Comparison of ENCODE assay signal across 28 cellular contexts in the genomic region with DNA sequence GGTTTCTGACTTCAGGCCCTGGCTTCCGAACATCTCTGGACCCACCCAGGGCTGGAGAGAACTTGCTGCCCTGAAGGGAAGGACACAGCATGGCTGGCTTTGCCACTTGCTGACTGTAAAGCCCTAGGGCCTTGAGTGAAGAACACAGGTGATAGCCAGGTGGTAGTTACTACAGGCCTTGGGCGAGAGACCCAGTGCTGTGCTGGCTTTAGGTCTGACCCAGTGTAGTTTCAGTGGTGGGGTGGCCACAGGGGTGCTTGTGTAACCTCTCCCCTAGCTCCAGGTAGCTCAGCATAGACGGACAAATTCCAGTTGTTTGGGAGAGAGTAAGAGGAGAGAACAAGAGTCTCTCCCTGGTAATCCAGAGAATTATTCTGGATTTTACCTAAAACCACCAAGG.
"Had no signal": no experiment of that assay in that cellular context is flagged by ENCODE, and none has a peak within 500 bp of the region (broad histone marks: within the 10 kb centered on the region; RNA-seq: fewer than 3 reads in every experiment).

No MANE protein-coding gene starts in this region.

- H3K27ac ChIP-seq: ascending aorta, cardiac muscle cell, esophagus muscularis mucosa, foreskin keratinocyte, heart right ventricle, left lung, sigmoid colon, stomach, suprapubic skin, tibial nerve had no signal

- H3K4me1 ChIP-seq: ascending aorta, foreskin keratinocyte had no signal

- H3K36me3 ChIP-seq: cardiac muscle cell, esophagus muscularis mucosa, sigmoid colon had no signal

- H3K27ac Mint-ChIP-seq: activated CD4-positive, alpha-beta memory T cell treated with anti-CD3 and anti-CD28 coated beads for 36 hours; activated CD4-positive, alpha-beta T cell treated with anti-CD3 and anti-CD28 coated beads, Interleukin-2, amount 10 ng/mL, durations not matched to agents 24 days and 14 days; activated naive CD4-positive, alpha-beta T cell treated with anti-CD3 and anti-CD28 coated beads, Interleukin-2, amount 10 ng/mL, durations not matched to agents 7 days and 5 days; activated naive CD8-positive, alpha-beta T cell treated with anti-CD3 and anti-CD28 coated beads, Interleukin-2, amount 10 ng/mL, durations not matched to agents 7 days and 5 days; activated T-helper 1 cell treated with anti-CD3 and anti-CD28 coated beads, Interleukin-12 subunit alpha, Interleukin-12 subunit beta, Interleukin-2, Interleukin-4 antibody, amounts not matched to agents 30 ng/mL and 10 ng/mL and 1 ng/mL, durations not matched to agents 14 hours and 24 hours and 36 hours; nephron; stimulated activated memory B cell treated with anti-CD40 and anti-IgM and Interleukin-4, amounts not matched to agents 10 μg/mL and 1 μg/mL and 100 μg/mL, for 72 hours had no signal

- H3K9me3 ChIP-seq: ascending aorta, esophagus muscularis mucosa, left lung, mucosa of descending colon, sigmoid colon, suprapubic skin had no signal

- DNase-seq: activated CD4-positive, alpha-beta memory T cell treated with anti-CD3 and anti-CD28 coated beads for 36 hours; activated CD4-positive, alpha-beta T cell treated with anti-CD3 and anti-CD28 coated beads, Interleukin-2, amount 10 ng/mL, durations not matched to agents 24 days and 14 days; activated CD4-positive, CD25-positive, alpha-beta regulatory T cell treated with anti-CD3 and anti-CD28 coated beads, Interleukin-2, amount 50 U/mL, for 72 hours; activated CD8-positive, alpha-beta memory T cell treated with anti-CD3 and anti-CD28 coated beads, Interleukin-2, amount 50 U/mL, for 4 hours; activated effector memory CD4-positive, alpha-beta T cell treated with anti-CD3 and anti-CD28 coated beads, Interleukin-2, amount 50 U/mL, for 16 hours; activated naive CD4-positive, alpha-beta T cell treated with anti-CD3 and anti-CD28 coated beads, Interleukin-2, amount 10 ng/mL, durations not matched to agents 7 days and 5 days; activated naive CD8-positive, alpha-beta T cell treated with anti-CD3 and anti-CD28 coated beads, Interleukin-2, amount 10 ng/mL, durations not matched to agents 7 days and 5 days; activated T-cell treated with anti-CD3 and anti-CD28 coated beads, Interleukin-2, amount 50 U/mL, for 1 hour; foreskin keratinocyte; heart right ventricle; mucosa of descending colon; posterior cingulate gyrus; sigmoid colon; small intestine; stimulated activated CD4-positive, alpha-beta T cell treated with anti-CD3 and anti-CD28 coated beads, Interleukin-4, amount 100 ng/mL, for 24 hours; stomach; T-helper 2 cell had no signal

- ATAC-seq: foreskin keratinocyte; left lung; mucosa of descending colon; stimulated activated memory B cell treated with anti-CD40 and anti-IgM and Interleukin-4, amounts not matched to agents 10 μg/mL and 1 μg/mL and 100 μg/mL, for 72 hours had no signal

- H3K9me3 Mint-ChIP-seq: activated CD4-positive, alpha-beta memory T cell treated with anti-CD3 and anti-CD28 coated beads for 36 hours; activated CD4-positive, alpha-beta T cell treated with anti-CD3 and anti-CD28 coated beads, Interleukin-2, amount 10 ng/mL, durations not matched to agents 24 days and 14 days; activated naive CD4-positive, alpha-beta T cell treated with anti-CD3 and anti-CD28 coated beads, Interleukin-2, amount 10 ng/mL, durations not matched to agents 7 days and 5 days; activated naive CD8-positive, alpha-beta T cell treated with anti-CD3 and anti-CD28 coated beads, Interleukin-2, amount 10 ng/mL, durations not matched to agents 7 days and 5 days; activated T-helper 1 cell treated with anti-CD3 and anti-CD28 coated beads, Interleukin-12 subunit alpha, Interleukin-12 subunit beta, Interleukin-2, Interleukin-4 antibody, amounts not matched to agents 30 ng/mL and 10 ng/mL and 1 ng/mL, durations not matched to agents 14 hours and 24 hours and 36 hours; stimulated activated memory B cell treated with anti-CD40 and anti-IgM and Interleukin-4, amounts not matched to agents 10 μg/mL and 1 μg/mL and 100 μg/mL, for 72 hours had no signal

- H3K27me3 Mint-ChIP-seq: activated CD4-positive, alpha-beta memory T cell treated with anti-CD3 and anti-CD28 coated beads for 36 hours; activated CD4-positive, alpha-beta T cell treated with anti-CD3 and anti-CD28 coated beads, Interleukin-2, amount 10 ng/mL, durations not matched to agents 24 days and 14 days; activated naive CD4-positive, alpha-beta T cell treated with anti-CD3 and anti-CD28 coated beads, Interleukin-2, amount 10 ng/mL, durations not matched to agents 7 days and 5 days; activated naive CD8-positive, alpha-beta T cell treated with anti-CD3 and anti-CD28 coated beads, Interleukin-2, amount 10 ng/mL, durations not matched to agents 7 days and 5 days; stimulated activated memory B cell treated with anti-CD40 and anti-IgM and Interleukin-4, amounts not matched to agents 10 μg/mL and 1 μg/mL and 100 μg/mL, for 72 hours had no signal

- H3K27me3 ChIP-seq: ascending aorta, cardiac muscle cell, esophagus muscularis mucosa, foreskin keratinocyte, heart right ventricle, left lung, sigmoid colon, stomach, suprapubic skin, tibial nerve had no signal

- H3K4me3 Mint-ChIP-seq: activated CD4-positive, alpha-beta memory T cell treated with anti-CD3 and anti-CD28 coated beads for 36 hours; activated CD4-positive, alpha-beta T cell treated with anti-CD3 and anti-CD28 coated beads, Interleukin-2, amount 10 ng/mL, durations not matched to agents 24 days and 14 days; activated naive CD4-positive, alpha-beta T cell treated with anti-CD3 and anti-CD28 coated beads, Interleukin-2, amount 10 ng/mL, durations not matched to agents 7 days and 5 days; activated naive CD8-positive, alpha-beta T cell treated with anti-CD3 and anti-CD28 coated beads, Interleukin-2, amount 10 ng/mL, durations not matched to agents 7 days and 5 days; activated T-helper 1 cell treated with anti-CD3 and anti-CD28 coated beads, Interleukin-12 subunit alpha, Interleukin-12 subunit beta, Interleukin-2, Interleukin-4 antibody, amounts not matched to agents 30 ng/mL and 10 ng/mL and 1 ng/mL, durations not matched to agents 14 hours and 24 hours and 36 hours; brain; nephron; stimulated activated memory B cell treated with anti-CD40 and anti-IgM and Interleukin-4, amounts not matched to agents 10 μg/mL and 1 μg/mL and 100 μg/mL, for 72 hours had no signal

- H3K4me3 ChIP-seq: ascending aorta, cardiac muscle cell, esophagus muscularis mucosa, heart right ventricle, left lung, lung, mucosa of descending colon, sigmoid colon, stomach, suprapubic skin, tibial nerve had no signal
